ENCODE assay signal across 14 cellular contexts in the genomic region with DNA sequence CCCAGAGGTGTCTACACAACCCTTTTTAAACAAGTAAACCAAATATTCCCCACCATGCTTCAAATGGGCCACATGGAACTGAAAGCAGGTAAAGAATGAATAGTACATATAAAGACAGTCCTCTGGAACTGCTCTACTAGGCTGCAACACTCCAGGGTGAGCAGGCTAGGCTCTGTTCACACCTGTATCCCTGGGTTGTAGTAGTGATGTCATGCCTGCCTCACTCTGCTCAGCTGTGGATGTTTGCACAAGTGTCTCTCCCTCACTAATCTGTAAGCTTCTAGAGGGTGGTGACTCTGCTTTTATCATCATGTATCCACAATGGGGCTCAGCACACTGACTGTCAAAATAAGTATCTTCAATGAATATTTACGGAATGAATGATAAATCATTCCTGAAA. TPM values are rescaled to one million over a fixed set of nuclear protein-coding genes. Genes with fewer than 3 reads are reported as not detected.
DNase-seq lines count a peak whose midpoint lies in the region; ATAC-seq and TF ChIP-seq lines count a peak whose summit lies in the region.
"Had no signal": no experiment of that assay in that cellular context is flagged by ENCODE, and none has a peak within 500 bp of the region (broad histone marks: within the 10 kb centered on the region; RNA-seq: fewer than 3 reads in every experiment).

No MANE protein-coding gene starts in this region.

- H3K27me3 Mint-ChIP-seq in activated naive CD4-positive, alpha-beta T cell treated with anti-CD3 and anti-CD28 coated beads, Interleukin-2, amount 50 U/mL, for 24 hours = no peaks in the 10 kb centered on the region
- no peaks in the 10 kb centered on the region for H3K27me3 Mint-ChIP-seq in activated CD8-positive, alpha-beta T cell treated with anti-CD3 and anti-CD28 coated beads, Interleukin-2, amount 10 ng/mL, durations not matched to agents 7 days and 5 days (ENCODE audit: low read depth)
- H3K27me3 Mint-ChIP-seq in nephron progenitor cell (ENCODE audit: low read depth, poor library complexity) = no peaks in the 10 kb centered on the region

- H3K27ac Mint-ChIP-seq in activated naive CD4-positive, alpha-beta T cell treated with anti-CD3 and anti-CD28 coated beads, Interleukin-2, amount 50 U/mL, for 24 hours = peak overlapping the region; percentile 93
- H3K27ac Mint-ChIP-seq in activated CD8-positive, alpha-beta T cell treated with anti-CD3 and anti-CD28 coated beads, Interleukin-2, amount 10 ng/mL, durations not matched to agents 7 days and 5 days = peak overlapping the region; percentile 65
- H3K27ac Mint-ChIP-seq in nephron progenitor cell = peak overlapping the region; percentile 76
- H3K27ac Mint-ChIP-seq: activated CD8-positive, alpha-beta memory T cell treated with anti-CD3 and anti-CD28 coated beads, Interleukin-2, amount 10 ng/mL, durations not matched to agents 7 days and 5 days; dendritic cell treated with granulocyte-macrophage colony-stimulating factor and Interleukin-4, amounts not matched to agents 40 ng/mL and 50 ng/mL, for 4 days; progenitor cell of endocrine pancreas had no signal

- H3K4me1 Mint-ChIP-seq in activated naive CD4-positive, alpha-beta T cell treated with anti-CD3 and anti-CD28 coated beads, Interleukin-2, amount 50 U/mL, for 24 hours = peaks cover 93% of the 10 kb centered on the region
- peaks cover 88% of the 10 kb centered on the region for H3K4me1 Mint-ChIP-seq in activated CD8-positive, alpha-beta T cell treated with anti-CD3 and anti-CD28 coated beads, Interleukin-2, amount 10 ng/mL, durations not matched to agents 7 days and 5 days (ENCODE audit: low read depth)
- peaks cover 56% of the 10 kb centered on the region for H3K4me1 Mint-ChIP-seq in nephron progenitor cell

- peaks cover 4% of the 10 kb centered on the region for H3K9me3 Mint-ChIP-seq in activated naive CD4-positive, alpha-beta T cell treated with anti-CD3 and anti-CD28 coated beads, Interleukin-2, amount 50 U/mL, for 24 hours
- no peaks in the 10 kb centered on the region for H3K9me3 Mint-ChIP-seq in activated CD8-positive, alpha-beta T cell treated with anti-CD3 and anti-CD28 coated beads, Interleukin-2, amount 10 ng/mL, durations not matched to agents 7 days and 5 days (ENCODE audit: insufficient read depth)
- no peaks in the 10 kb centered on the region for H3K9me3 Mint-ChIP-seq in nephron progenitor cell
- H3K9me3 Mint-ChIP-seq: dendritic cell treated with granulocyte-macrophage colony-stimulating factor and Interleukin-4, amounts not matched to agents 40 ng/mL and 50 ng/mL, for 4 days had no signal

- DNase-seq in activated naive CD4-positive, alpha-beta T cell treated with Interleukin-2 at 50 U/mL for 16 hours = no peak
- DNase-seq in activated CD8-positive, alpha-beta T cell treated with anti-CD3 and anti-CD28 coated beads, Interleukin-2, amount 10 ng/mL, durations not matched to agents 7 days and 5 days = no peak
- DNase-seq in nephron progenitor cell (no peak), mucosa of gallbladder (ENCODE audit: low spot score) (no peak), caudate nucleus (lab: John Stamatoyannopoulos, UW) (no peak), superior temporal gyrus (ENCODE audit: extremely low spot score) (no peak)
- DNase-seq: activated CD8-positive, alpha-beta memory T cell treated with anti-CD3 and anti-CD28 coated beads, Interleukin-2, amount 10 ng/mL, durations not matched to agents 7 days and 5 days; AML-193; NCI-H187 treated with DMSO at 0.1 percent for 48 hours had no signal

- POLR2A ChIA-PET in activated CD8-positive, alpha-beta T cell treated with anti-CD3 and anti-CD28 coated beads, Interleukin-2, amount 10 ng/mL, durations not matched to agents 7 days and 5 days (lab: Charles Lee) = interaction anchor here (1.2 kb wide), 2 partner anchors 9 to 19 kb away, joined by 3 to 4 read pairs; no protein-coding TSS in a partner anchor

- peak overlapping the region; percentile 79 for H3K4me3 Mint-ChIP-seq in activated naive CD4-positive, alpha-beta T cell treated with anti-CD3 and anti-CD28 coated beads, Interleukin-2, amount 50 U/mL, for 24 hours
- H3K4me3 Mint-ChIP-seq in activated CD8-positive, alpha-beta T cell treated with anti-CD3 and anti-CD28 coated beads, Interleukin-2, amount 10 ng/mL, durations not matched to agents 7 days and 5 days = peak overlapping the region; percentile 59
- no peak overlapping the region for H3K4me3 Mint-ChIP-seq in nephron progenitor cell
- H3K4me3 Mint-ChIP-seq: activated CD8-positive, alpha-beta memory T cell treated with anti-CD3 and anti-CD28 coated beads, Interleukin-2, amount 10 ng/mL, durations not matched to agents 7 days and 5 days; dendritic cell treated with granulocyte-macrophage colony-stimulating factor and Interleukin-4, amounts not matched to agents 40 ng/mL and 50 ng/mL, for 4 days had no signal

- CTCF ChIA-PET in activated CD8-positive, alpha-beta T cell treated with anti-CD3 and anti-CD28 coated beads, Interleukin-2, amount 10 ng/mL, durations not matched to agents 7 days and 5 days (lab: Charles Lee) = interaction anchor here (1.0 to 1.9 kb wide), 2 partner anchors 81 to 118 kb away, joined by 3 to 5 read pairs; no protein-coding TSS in a partner anchor

- H3K27ac ChIP-seq in caudate nucleus (ENCODE audit: low read depth, low read length) = no peak overlapping the region
- H3K27ac ChIP-seq: tibial nerve had no signal

- no peak for TF ChIP-seq CTCF in nephron progenitor cell (IDR thresholded peaks at IDR 0.05)

- peaks cover 25% of the 10 kb centered on the region for H3K36me3 Mint-ChIP-seq in activated naive CD4-positive, alpha-beta T cell treated with anti-CD3 and anti-CD28 coated beads, Interleukin-2, amount 50 U/mL, for 24 hours
- peaks cover 71% of the 10 kb centered on the region for H3K36me3 Mint-ChIP-seq in activated CD8-positive, alpha-beta T cell treated with anti-CD3 and anti-CD28 coated beads, Interleukin-2, amount 10 ng/mL, durations not matched to agents 7 days and 5 days (ENCODE audit: low read depth)
- H3K36me3 Mint-ChIP-seq in nephron progenitor cell (ENCODE audit: low read depth) = peaks cover 53% of the 10 kb centered on the region

- peak; percentile 41 for ATAC-seq in GM19351 (IDR thresholded peaks at IDR 0.05; ENCODE audit: unreplicated experiment)
- peak; percentile 37 for ATAC-seq in activated CD8-positive, alpha-beta T cell treated with anti-CD3 and anti-CD28 coated beads, Interleukin-2, amount 10 ng/mL, durations not matched to agents 7 days and 5 days
- ATAC-seq: activated CD8-positive, alpha-beta memory T cell treated with anti-CD3 and anti-CD28 coated beads, Interleukin-2, amount 10 ng/mL, durations not matched to agents 7 days and 5 days had no signal

RNA-seq across cellular contexts. Expression of a gene that starts 20.4 kb away (rescaled TPM):
- total RNA-seq in activated CD8-positive, alpha-beta T cell treated with anti-CD3 and anti-CD28 coated beads, Interleukin-2, amount 10 ng/mL, durations not matched to agents 7 days and 5 days = 100 to 1,000 TPM; 205 to 246 TPM
- total RNA-seq in mucosa of gallbladder = 5.2 TPM

Comparison
In these comparisons a context has a peak if more than half of its experiments do, and no peak if none do; other contexts are left out.
1. RNA of a gene that starts 20.4 kb away (total RNA-seq): 205 to 246 TPM in activated CD8-positive, alpha-beta T cell treated with anti-CD3 and anti-CD28 coated beads, Interleukin-2, amount 10 ng/mL, durations not matched to agents 7 days and 5 days; 5.2 TPM in mucosa of gallbladder (single experiment); every median in the first group is over 10 times any median in the second.
2. Peak in every context shown above with its lines, with median percentiles within 50 percentile points of each other: H3K27ac Mint-ChIP-seq.